In the genomic region with DNA sequence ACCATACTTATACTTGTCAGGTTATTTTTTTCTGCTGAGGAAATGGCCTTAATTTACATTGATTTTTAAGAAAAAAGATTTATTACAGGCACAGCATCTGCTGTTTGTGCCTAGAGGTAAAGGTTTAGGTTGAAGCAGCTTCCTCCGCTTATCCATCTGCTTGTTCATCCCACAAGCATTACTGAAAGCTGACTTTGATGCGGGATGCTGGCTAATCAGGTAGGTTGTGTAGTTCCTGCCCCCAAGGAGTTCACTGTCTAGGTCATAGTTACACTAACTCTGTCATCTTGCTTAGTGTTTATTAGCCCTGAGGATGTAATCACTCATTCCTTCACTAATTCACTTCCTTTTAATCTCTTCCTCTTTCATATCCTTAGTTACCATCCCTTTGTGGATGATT, we compare ENCODE assay signal across 28 cellular contexts.
"Had no signal": no experiment of that assay in that cellular context is flagged by ENCODE, and none has a peak within 500 bp of the region (broad histone marks: within the 10 kb centered on the region; RNA-seq: fewer than 3 reads in every experiment).

No MANE protein-coding gene starts in this region.

- H2AFZ ChIP-seq: hepatocyte had no signal

- ATAC-seq: effector memory CD8-positive, alpha-beta T cell; esophagus mucosa; gastrocnemius medialis; left lung; lower lobe of right lung; mucosa of descending colon; naive thymus-derived CD8-positive, alpha-beta T cell had no signal

- H3K4me2 ChIP-seq: hepatocyte had no signal

- H3K36me3 ChIP-seq: colonic mucosa, esophagus squamous epithelium, gastrocnemius medialis, heart right ventricle, left lung, lower lobe of right lung had no signal

- H3K4me1 ChIP-seq: colonic mucosa, esophagus squamous epithelium, gastrocnemius medialis, left lung, lower lobe of right lung had no signal

- H3K9me3 ChIP-seq: colonic mucosa had no signal

- H3K27me3 ChIP-seq: colonic mucosa, esophagus squamous epithelium, gastrocnemius medialis, hepatocyte, left lung had no signal

- H3K79me2 ChIP-seq: hepatocyte had no signal

- DNase-seq: colonic mucosa; cortex of kidney; effector CD8-positive, alpha-beta T cell; effector memory CD8-positive, alpha-beta T cell; endodermal cell; erythroblast; esophagus squamous epithelium; foreskin fibroblast; foreskin melanocyte; gastrocnemius medialis; glutamatergic neuron; head of caudate nucleus; heart right ventricle; hypothalamus; immature natural killer cell; islet precursor cell; kidney; kidney glomerular epithelial cell; left lung; left ventricle myocardium superior; lower lobe of right lung; mesenchymal stem cell; mucosa of descending colon; naive B cell; naive thymus-derived CD8-positive, alpha-beta T cell had no signal

- H3K27ac ChIP-seq: colonic mucosa, epithelial cell of prostate, esophagus squamous epithelium, gastrocnemius medialis, hepatocyte, left lung, lower lobe of right lung had no signal

- H3K4me3 ChIP-seq: colonic mucosa, esophagus squamous epithelium, gastrocnemius medialis, heart right ventricle, hepatocyte, left lung, lower lobe of right lung, mucosa of descending colon had no signal
